34 cellular contexts compared by ENCODE assay signal in the genomic region with DNA sequence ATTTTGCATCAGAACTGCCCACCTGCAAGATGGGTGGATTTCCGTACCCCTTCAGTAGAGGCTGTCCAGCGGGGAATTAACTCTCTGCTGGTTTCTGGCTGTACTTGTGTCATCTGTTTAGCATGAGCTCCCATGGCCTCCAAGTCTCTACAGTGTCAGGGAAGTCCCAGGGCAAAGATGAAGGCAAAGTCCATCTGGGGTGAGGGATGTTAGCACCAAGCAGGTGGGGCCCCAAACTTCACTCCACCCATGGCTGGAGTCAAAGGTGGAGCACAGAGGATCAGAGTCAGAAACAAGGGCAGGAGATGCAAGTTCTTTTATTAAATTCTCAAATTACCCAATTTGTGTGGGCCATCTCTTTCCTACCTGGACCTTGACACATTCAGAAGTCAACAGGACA.
"Had no signal": no experiment of that assay in that cellular context is flagged by ENCODE, and none has a peak within 500 bp of the region (broad histone marks: within the 10 kb centered on the region; RNA-seq: fewer than 3 reads in every experiment).

No MANE protein-coding gene starts in this region.

- H3K4me3 ChIP-seq: adrenal gland, body of pancreas, breast epithelium had no signal

- H3K4me3 Mint-ChIP-seq: activated B cell treated with CpG ODN at 0.5 μM for 24 hours; activated CD4-positive, alpha-beta memory T cell treated with anti-CD3 and anti-CD28 coated beads for 36 hours; activated CD4-positive, alpha-beta T cell treated with anti-CD3 and anti-CD28 coated beads, Interleukin-2, amount 10 ng/mL, durations not matched to agents 24 days and 14 days; activated CD8-positive, alpha-beta T cell treated with anti-CD3 and anti-CD28 coated beads for 36 hours; activated naive CD4-positive, alpha-beta T cell treated with anti-CD3 and anti-CD28 coated beads for 36 hours; activated naive CD8-positive, alpha-beta T cell treated with anti-CD3 and anti-CD28 coated beads for 36 hours; activated T-cell treated with anti-CD3 and anti-CD28 coated beads, Interleukin-2, amount 50 U/mL, for 4 hours; activated T-cell treated with anti-CD3 and anti-CD28 coated beads, Interleukin-2, amount 50 U/mL, for 72 hours; activated T-helper 1 cell treated with anti-CD3 and anti-CD28 coated beads, Interleukin-12 subunit alpha, Interleukin-12 subunit beta, Interleukin-2, Interleukin-4 antibody, amounts not matched to agents 30 ng/mL and 10 ng/mL and 1 ng/mL, durations not matched to agents 14 hours and 24 hours and 36 hours; activated T-helper 17 cell treated with anti-CD3 and anti-CD28 coated beads, Interleukin-2, amount 50 U/mL, for 72 hours; T-cell; T-helper 17 cell had no signal

- H3K36me3 Mint-ChIP-seq: activated CD4-positive, alpha-beta memory T cell treated with anti-CD3 and anti-CD28 coated beads for 36 hours; activated naive CD4-positive, alpha-beta T cell treated with anti-CD3 and anti-CD28 coated beads, Interleukin-2, amount 50 U/mL, for 72 hours; activated naive CD8-positive, alpha-beta T cell treated with anti-CD3 and anti-CD28 coated beads for 36 hours; T-cell had no signal

- H3K27me3 Mint-ChIP-seq: activated CD4-positive, alpha-beta T cell treated with anti-CD3 and anti-CD28 coated beads, Interleukin-2, amount 10 ng/mL, durations not matched to agents 24 days and 14 days; activated CD8-positive, alpha-beta T cell treated with anti-CD3 and anti-CD28 coated beads for 36 hours; activated naive CD8-positive, alpha-beta T cell treated with anti-CD3 and anti-CD28 coated beads for 36 hours had no signal

- H3K27me3 ChIP-seq: adrenal gland, body of pancreas, brain microvascular endothelial cell, breast epithelium had no signal

- H3K36me3 ChIP-seq: adrenal gland, brain microvascular endothelial cell, breast epithelium had no signal

- H3K27ac Mint-ChIP-seq: activated B cell treated with CpG ODN at 0.5 μM for 24 hours; activated CD4-positive, alpha-beta memory T cell treated with anti-CD3 and anti-CD28 coated beads for 36 hours; activated CD8-positive, alpha-beta T cell treated with anti-CD3 and anti-CD28 coated beads for 36 hours; activated naive CD4-positive, alpha-beta T cell treated with anti-CD3 and anti-CD28 coated beads for 36 hours; activated naive CD4-positive, alpha-beta T cell treated with anti-CD3 and anti-CD28 coated beads, Interleukin-2, amount 50 U/mL, for 72 hours; activated naive CD8-positive, alpha-beta T cell treated with anti-CD3 and anti-CD28 coated beads for 36 hours; activated T-cell treated with anti-CD3 and anti-CD28 coated beads, Interleukin-2, amount 50 U/mL, for 72 hours; activated T-helper 1 cell treated with anti-CD3 and anti-CD28 coated beads, Interleukin-12 subunit alpha, Interleukin-12 subunit beta, Interleukin-2, Interleukin-4 antibody, amounts not matched to agents 30 ng/mL and 10 ng/mL and 1 ng/mL, durations not matched to agents 14 hours and 24 hours and 36 hours; T-cell; T-helper 17 cell had no signal

- FAIRE-seq: astrocyte, TTC549 had no signal

- H3K4me1 ChIP-seq: adrenal gland, body of pancreas, breast epithelium had no signal

- H3K9me3 Mint-ChIP-seq: activated B cell treated with CpG ODN at 0.5 μM for 24 hours; activated CD4-positive, alpha-beta memory T cell treated with anti-CD3 and anti-CD28 coated beads for 36 hours; activated CD8-positive, alpha-beta T cell treated with anti-CD3 and anti-CD28 coated beads for 36 hours; activated naive CD4-positive, alpha-beta T cell treated with anti-CD3 and anti-CD28 coated beads for 36 hours; activated naive CD4-positive, alpha-beta T cell treated with anti-CD3 and anti-CD28 coated beads, Interleukin-2, amount 50 U/mL, for 72 hours; activated naive CD8-positive, alpha-beta T cell treated with anti-CD3 and anti-CD28 coated beads for 36 hours; activated T-cell treated with anti-CD3 and anti-CD28 coated beads, Interleukin-2, amount 50 U/mL, for 4 hours; activated T-helper 17 cell treated with anti-CD3 and anti-CD28 coated beads, Interleukin-2, amount 50 U/mL, for 72 hours; T-cell had no signal

- DNase-seq: activated B cell treated with CpG ODN at 0.5 μM for 24 hours; activated CD4-positive, alpha-beta memory T cell treated with anti-CD3 and anti-CD28 coated beads for 36 hours; activated CD4-positive, alpha-beta T cell treated with anti-CD3 and anti-CD28 coated beads for 4 hours; activated CD4-positive, alpha-beta T cell treated with anti-CD3 and anti-CD28 coated beads, Interleukin-2, amount 10 ng/mL, durations not matched to agents 24 days and 14 days; activated CD4-positive, alpha-beta T cell treated with anti-CD3 and anti-CD28 coated beads, Interleukin-2, amount 50 U/mL, for 1 hour; activated CD4-positive, alpha-beta T cell treated with anti-CD3 and anti-CD28 coated beads, Interleukin-2, amount 50 U/mL, for 4 hours; activated CD4-positive, CD25-positive, alpha-beta regulatory T cell treated with anti-CD3 and anti-CD28 coated beads, Interleukin-2, amount 50 U/mL, for 72 hours; activated CD8-positive, alpha-beta memory T cell treated with anti-CD3 and anti-CD28 coated beads, Interleukin-2, amount 50 U/mL, for 4 hours; activated CD8-positive, alpha-beta T cell treated with anti-CD3 and anti-CD28 coated beads for 36 hours; activated effector memory CD4-positive, alpha-beta T cell treated with anti-CD3 and anti-CD28 coated beads, Interleukin-2, amount 50 U/mL, for 16 hours; activated gamma-delta T cell treated with Interleukin-2 at 50 U/mL for 16 hours; activated naive CD4-positive, alpha-beta T cell; activated naive CD4-positive, alpha-beta T cell treated with anti-CD3 and anti-CD28 coated beads for 36 hours; activated naive CD4-positive, alpha-beta T cell treated with anti-CD3 and anti-CD28 coated beads, Interleukin-2, amount 50 U/mL, for 16 hours; activated naive CD8-positive, alpha-beta T cell treated with anti-CD3 and anti-CD28 coated beads for 36 hours; activated T-cell treated with anti-CD3 and anti-CD28 coated beads for 4 hours; activated T-cell treated with anti-CD3 and anti-CD28 coated beads, Interleukin-2, amount 50 U/mL, for 1 hour; activated T-cell treated with anti-CD3 and anti-CD28 coated beads, Interleukin-2, amount 50 U/mL, for 4 hours; activated T-cell treated with anti-CD3 and anti-CD28 coated beads, Interleukin-2, amount 50 U/mL, for 72 hours; adrenal gland; amniotic stem cell; aorta; body of pancreas; brain microvascular endothelial cell; central memory CD4-positive, alpha-beta T cell; T-cell; T-helper 17 cell had no signal

- H3K27ac ChIP-seq: adrenal gland, body of pancreas, brain microvascular endothelial cell, breast epithelium, VCaP had no signal

- H3K9me3 ChIP-seq: adrenal gland, body of pancreas, breast epithelium had no signal

- ATAC-seq: activated CD8-positive, alpha-beta T cell treated with anti-CD3 and anti-CD28 coated beads for 36 hours; activated naive CD4-positive, alpha-beta T cell treated with anti-CD3 and anti-CD28 coated beads, Interleukin-2, amount 50 U/mL, for 72 hours; activated T-cell treated with anti-CD3 and anti-CD28 coated beads, Interleukin-2, amount 50 U/mL, for 4 hours; activated T-cell treated with anti-CD3 and anti-CD28 coated beads, Interleukin-2, amount 50 U/mL, for 72 hours; activated T-helper 17 cell treated with anti-CD3 and anti-CD28 coated beads, Interleukin-2, amount 50 U/mL, for 72 hours; body of pancreas; T-cell; T-helper 17 cell had no signal
